In genomic region chr18:55422456-55423185, GRCh38 we compare ENCODE assay signal across 8 cellular contexts.
A peak's percentile ranks its signal among the peaks of the same experiment; 100 is the strongest.
DNase-seq lines count a peak whose midpoint lies in the region; ATAC-seq and TF ChIP-seq lines count a peak whose summit lies in the region.

No MANE protein-coding gene starts in this region.

- DNase-seq in A673 (ENCODE audit: low spot score) (peak; percentile 65), NCI-H1694 (lab: John Stamatoyannopoulos, UW) (peak; percentile 88), mesenteric fat pad (ENCODE audit: low spot score) (no peak)

- intact Hi-C loops in A673 (cut with micrococcal nuclease; ENCODE audit: unreplicated experiment), result loop anchor here (5.0 kb wide), 1 partner anchor 75 kb away; no protein-coding TSS in a partner anchor

- TF ChIP-seq CTCF in A673 (conservative IDR thresholded peaks at IDR 0.05; ENCODE audit: low read depth, low read length), result no peak

- POLR2A ChIA-PET in A673 (lab: Charles Lee; ENCODE audit: low non-redundant PET), result interaction anchor here (0.7 kb wide), 1 partner anchor 95 kb away, joined by 4 read pairs; no protein-coding TSS in a partner anchor

- H3K36me3 ChIP-seq in A673 (ENCODE audit: insufficient read depth, low read length, poor library complexity, severe bottlenecking), result no peaks in the 10 kb centered on the region
- no peaks in the 10 kb centered on the region for H3K36me3 ChIP-seq in endocrine pancreas (ENCODE audit: control insufficient read depth, insufficient read depth, low read length)
- H3K36me3 ChIP-seq in mucosa of rectum (ENCODE audit: control insufficient read depth in 2 of 2, insufficient read depth in 2 of 2, low read length in 2 of 2), result no peaks in the 10 kb centered on the region

- H3K4me3 ChIP-seq in A673 (ENCODE audit: low read depth, low read length, poor library complexity, severe bottlenecking), result peak overlapping the region; percentile 47
- H3K4me3 ChIP-seq in endocrine pancreas (ENCODE audit: control insufficient read depth, insufficient read depth, low read length), result peak overlapping the region; percentile 99
- peak overlapping the region; percentile 44 to 61 for H3K4me3 ChIP-seq in mucosa of rectum (ENCODE audit: low read length in 2 of 2)

- H3K4me1 ChIP-seq in A673 (ENCODE audit: insufficient read depth, low read length, poor library complexity, severe bottlenecking) (peaks cover 63% of the 10 kb centered on the region), endocrine pancreas (ENCODE audit: control insufficient read depth, insufficient read depth, low read length) (peaks cover 6% of the 10 kb centered on the region), mucosa of rectum (ENCODE audit: control insufficient read depth in 2 of 2, insufficient read depth in 2 of 2, low read length in 2 of 2) (no peaks in the 10 kb centered on the region)

- no peaks in the 10 kb centered on the region for H3K9me3 ChIP-seq in A673 (ENCODE audit: low read depth, low read length, poor library complexity, severe bottlenecking)
- H3K9me3 ChIP-seq in endocrine pancreas (ENCODE audit: control insufficient read depth, low read length), result no peaks in the 10 kb centered on the region
- no peaks in the 10 kb centered on the region for H3K9me3 ChIP-seq in mucosa of rectum (ENCODE audit: control insufficient read depth in 2 of 2, low read length in 2 of 2)

- H3K27ac ChIP-seq in A673 (ENCODE audit: low read depth, low read length, poor library complexity, severe bottlenecking) (peak overlapping the region; percentile 78), mucosa of rectum (ENCODE audit: low read depth in 2 of 2, low read length in 2 of 2) (peak overlapping the region in 1 of 2 donors; percentile 57)

- BruUV-seq in A673 (replicated peaks; lab: Mats Ljungman, UMichigan), result no TSS peak

- H3K9ac ChIP-seq in endocrine pancreas (ENCODE audit: control insufficient read depth, insufficient read depth, low read length) (peak overlapping the region; percentile 66), mucosa of rectum (ENCODE audit: low read depth in 1 of 2, low read length in 2 of 2) (peak overlapping the region in 1 of 2 donors; percentile 35)

- no peaks in the 10 kb centered on the region for H3K27me3 ChIP-seq in A673 (replicated peaks; ENCODE audit: insufficient read depth, low read depth, low read length, poor library complexity)
- H3K27me3 ChIP-seq in endocrine pancreas (ENCODE audit: control insufficient read depth, insufficient read depth, low read length), result no peaks in the 10 kb centered on the region
- H3K27me3 ChIP-seq in mucosa of rectum (ENCODE audit: control insufficient read depth in 2 of 2, insufficient read depth in 2 of 2, low read length in 2 of 2), result no peaks in the 10 kb centered on the region

- no peak for ATAC-seq in HG03139 (IDR thresholded peaks at IDR 0.05; ENCODE audit: unreplicated experiment)
- no peak for ATAC-seq in GM18517 (IDR thresholded peaks at IDR 0.05; ENCODE audit: unreplicated experiment)
- ATAC-seq in HG02970 (IDR thresholded peaks at IDR 0.05; ENCODE audit: low FRiP score, unreplicated experiment), result no peak

- CTCF ChIA-PET in A673 (lab: Charles Lee), result no interaction called here

Comparison
In these comparisons a context has a peak if more than half of its experiments do, and no peak if none do; other contexts are left out.
1. H3K4me3 ChIP-seq: peak in every context shown above with its lines; median percentile 99 in endocrine pancreas; 52 in mucosa of rectum; 47 in A673.